In genomic region chr5:14655146-14655741, GRCh38 we compare ENCODE assay signal across 20 cellular contexts.
"Had no signal": no experiment of that assay in that cellular context is flagged by ENCODE, and none has a peak within 500 bp of the region (broad histone marks: within the 10 kb centered on the region; RNA-seq: fewer than 3 reads in every experiment).

No MANE protein-coding gene starts in this region.

- H3K27me3 ChIP-seq: colonic mucosa, esophagus squamous epithelium, pancreas, sigmoid colon, spleen, upper lobe of right lung had no signal

- H3K36me3 Mint-ChIP-seq: activated naive CD8-positive, alpha-beta T cell; brain; memory B cell; naive thymus-derived CD4-positive, alpha-beta T cell had no signal

- DNase-seq: activated CD4-positive, alpha-beta T cell treated with anti-CD3 and anti-CD28 coated beads for 1 hour; activated CD4-positive, alpha-beta T cell treated with anti-CD3 and anti-CD28 coated beads, Interleukin-2, amount 50 U/mL, for 4 hours; activated effector memory CD4-positive, alpha-beta T cell treated with anti-CD3 and anti-CD28 coated beads, Interleukin-2, amount 50 U/mL, for 16 hours; activated T-cell treated with anti-CD3 and anti-CD28 coated beads, Interleukin-2, amount 50 U/mL, for 4 hours; central memory CD4-positive, alpha-beta T cell; colonic mucosa; esophagus squamous epithelium; hypothalamus; left ventricle myocardium inferior; mucosa of descending colon; naive thymus-derived CD4-positive, alpha-beta T cell; pancreas; sigmoid colon; spleen; T1000; upper lobe of right lung had no signal

- H3K9me3 Mint-ChIP-seq: activated T-cell treated with anti-CD3 and anti-CD28 coated beads, Interleukin-2, amount 50 U/mL, for 4 hours; brain; memory B cell; naive thymus-derived CD4-positive, alpha-beta T cell had no signal

- ATAC-seq: activated T-cell treated with anti-CD3 and anti-CD28 coated beads, Interleukin-2, amount 50 U/mL, for 4 hours; mucosa of descending colon; naive thymus-derived CD4-positive, alpha-beta T cell; pancreas; upper lobe of right lung had no signal

- H3K27ac Mint-ChIP-seq: brain, memory B cell had no signal

- H3K4me3 Mint-ChIP-seq: activated naive CD8-positive, alpha-beta T cell; activated T-cell treated with anti-CD3 and anti-CD28 coated beads, Interleukin-2, amount 50 U/mL, for 4 hours; brain; memory B cell; naive thymus-derived CD4-positive, alpha-beta T cell had no signal

- H3K27me3 Mint-ChIP-seq: memory B cell had no signal

- H3K4me1 ChIP-seq: colonic mucosa, left ventricle myocardium inferior, pancreas, sigmoid colon, spleen, upper lobe of right lung had no signal

- H3K27ac ChIP-seq: colonic mucosa, esophagus squamous epithelium, left ventricle myocardium inferior, pancreas, sigmoid colon, spleen, thoracic aorta, upper lobe of right lung had no signal

- H3K4me3 ChIP-seq: colonic mucosa, esophagus squamous epithelium, left ventricle myocardium inferior, mucosa of descending colon, pancreas, sigmoid colon, spleen, thoracic aorta, upper lobe of right lung had no signal

- H3K4me1 Mint-ChIP-seq: brain had no signal

- H3K9me3 ChIP-seq: colonic mucosa, esophagus squamous epithelium, left ventricle myocardium inferior, mucosa of descending colon, pancreas, sigmoid colon, spleen, thoracic aorta, upper lobe of right lung had no signal

- H3K36me3 ChIP-seq: colonic mucosa, esophagus squamous epithelium, left ventricle myocardium inferior, pancreas, sigmoid colon, spleen, thoracic aorta, upper lobe of right lung had no signal
